8 cellular contexts compared by ENCODE assay signal in genomic region chr2:70142590-70143313, GRCh38. TPM values are rescaled to one million over a fixed set of nuclear protein-coding genes. Genes with fewer than 3 reads are reported as not detected.
DNase-seq lines count a peak whose midpoint lies in the region; FAIRE-seq and TF ChIP-seq lines count a peak whose summit lies in the region.

No MANE protein-coding gene starts in this region.

- peaks cover 7% of the 10 kb centered on the region for H3K27me3 Mint-ChIP-seq in nephron progenitor cell (ENCODE audit: low read depth, poor library complexity)
- no peaks in the 10 kb centered on the region for H3K27me3 Mint-ChIP-seq in stimulated activated naive CD8-positive, alpha-beta T cell treated with anti-CD3 and anti-CD28 coated beads, Interleukin-15, Interleukin-2, amounts not matched to agents 100 ng/mL and 50 ng/mL, for 24 hours

- peak overlapping the region; percentile 96 for H3K27ac ChIP-seq in RWPE1

- H3K36me3 ChIP-seq in H7 (replicated peaks; ENCODE audit: control insufficient read depth, insufficient read depth, low read length): no peaks in the 10 kb centered on the region

- H3K36me3 Mint-ChIP-seq in nephron progenitor cell (ENCODE audit: low read depth): no peaks in the 10 kb centered on the region
- no peaks in the 10 kb centered on the region for H3K36me3 Mint-ChIP-seq in stimulated activated naive CD8-positive, alpha-beta T cell treated with anti-CD3 and anti-CD28 coated beads, Interleukin-15, Interleukin-2, amounts not matched to agents 100 ng/mL and 50 ng/mL, for 24 hours (ENCODE audit: low read depth)

- DNase-seq in H7 (peak; percentile 99), LoVo (ENCODE audit: low spot score) (peak; percentile 100), RWPE1 (ENCODE audit: low spot score) (peak; percentile 98), fibroblast of pulmonary artery (ENCODE audit: low read depth) (peak; percentile 100), nephron progenitor cell (peak; percentile 99)
- peak; percentile 100 for DNase-seq in activated T-helper 9 cell treated with anti-CD3 and anti-CD28 coated beads, Interleukin-2, amount 50 U/mL, for 16 hours (ENCODE audit: low read depth)

- peak; percentile 95 for TF ChIP-seq CTCF in RWPE1 (conservative IDR thresholded peaks at IDR 0.05; ENCODE audit: low read depth)
- peak; percentile 68 for TF ChIP-seq CTCF in fibroblast of pulmonary artery (IDR thresholded peaks at IDR 0.05; ENCODE audit: low read length, missing control alignments)
- TF ChIP-seq CTCF in nephron progenitor cell (IDR thresholded peaks at IDR 0.05): peak; percentile 88

- H3K27ac Mint-ChIP-seq in nephron progenitor cell: peak overlapping the region; percentile 95
- H3K27ac Mint-ChIP-seq in stimulated activated naive CD8-positive, alpha-beta T cell treated with anti-CD3 and anti-CD28 coated beads, Interleukin-15, Interleukin-2, amounts not matched to agents 100 ng/mL and 50 ng/mL, for 24 hours: peak overlapping the region; percentile 100

- H3K4me3 Mint-ChIP-seq in nephron progenitor cell: peak overlapping the region; percentile 78
- peak overlapping the region; percentile 94 for H3K4me3 Mint-ChIP-seq in stimulated activated naive CD8-positive, alpha-beta T cell treated with anti-CD3 and anti-CD28 coated beads, Interleukin-15, Interleukin-2, amounts not matched to agents 100 ng/mL and 50 ng/mL, for 24 hours

- POLR2A ChIA-PET in RWPE1 (lab: Yijun Ruan, JAX; ENCODE audit: low non-redundant PET): interaction anchor here (1.5 to 2.6 kb wide), 3 partner anchors 55 to 228 kb away, joined by 6 to 19 read pairs (median 18); partner anchors contain the start of genes MXD1 and PCBP1

- CTCF ChIA-PET in RWPE1 (lab: Yijun Ruan, JAX): interaction anchor here (0.5 to 1.0 kb wide), 11 partner anchors 37 to 327 kb away, joined by 3 to 4 read pairs (median 3); no protein-coding TSS in a partner anchor

- H3K27me3 ChIP-seq in H7 (ENCODE audit: control insufficient read depth, insufficient read depth, low read length): no peaks in the 10 kb centered on the region

- H3K9me3 Mint-ChIP-seq in nephron progenitor cell: no peaks in the 10 kb centered on the region
- no peaks in the 10 kb centered on the region for H3K9me3 Mint-ChIP-seq in stimulated activated naive CD8-positive, alpha-beta T cell treated with anti-CD3 and anti-CD28 coated beads, Interleukin-15, Interleukin-2, amounts not matched to agents 100 ng/mL and 50 ng/mL, for 24 hours

- H3K4me1 Mint-ChIP-seq in nephron progenitor cell: peaks cover 53% of the 10 kb centered on the region
- H3K4me1 Mint-ChIP-seq in stimulated activated naive CD8-positive, alpha-beta T cell treated with anti-CD3 and anti-CD28 coated beads, Interleukin-15, Interleukin-2, amounts not matched to agents 100 ng/mL and 50 ng/mL, for 24 hours (ENCODE audit: low read depth): peaks cover 71% of the 10 kb centered on the region

- peak overlapping the region; percentile 57 for H3K4me3 ChIP-seq in H7 (ENCODE audit: insufficient read depth, low read depth, low read length)
- peak overlapping the region; percentile 47 for H3K4me3 ChIP-seq in fibroblast of pulmonary artery (replicated peaks; ENCODE audit: low read depth, low read length)

- peak; percentile 76 for FAIRE-seq in G401.6 (lab: Jason Lieb, UNC)

RNA-seq across cellular contexts. Expression of gene C2orf42, which starts 48.1 kb away (rescaled TPM):
- 9.3 and 11.4 TPM in 2 replicates for total RNA-seq in H7 (2014; rRNA removed; shearing (Covaris generic))

RNA-seq across cellular contexts. Expression of gene PCBP1, which starts 55.5 kb away (rescaled TPM):
- 52.6 and 63.2 TPM in 2 replicates for total RNA-seq in H7 (2014; rRNA removed; shearing (Covaris generic))

Comparison
In these comparisons a context has a peak if more than half of its experiments do, and no peak if none do; other contexts are left out.
1. Peak in every context shown above with its lines: DNase-seq, H3K4me3 ChIP-seq and H3K27ac ChIP-seq.